ENCODE assay signal across 9 cellular contexts in the genomic region with DNA sequence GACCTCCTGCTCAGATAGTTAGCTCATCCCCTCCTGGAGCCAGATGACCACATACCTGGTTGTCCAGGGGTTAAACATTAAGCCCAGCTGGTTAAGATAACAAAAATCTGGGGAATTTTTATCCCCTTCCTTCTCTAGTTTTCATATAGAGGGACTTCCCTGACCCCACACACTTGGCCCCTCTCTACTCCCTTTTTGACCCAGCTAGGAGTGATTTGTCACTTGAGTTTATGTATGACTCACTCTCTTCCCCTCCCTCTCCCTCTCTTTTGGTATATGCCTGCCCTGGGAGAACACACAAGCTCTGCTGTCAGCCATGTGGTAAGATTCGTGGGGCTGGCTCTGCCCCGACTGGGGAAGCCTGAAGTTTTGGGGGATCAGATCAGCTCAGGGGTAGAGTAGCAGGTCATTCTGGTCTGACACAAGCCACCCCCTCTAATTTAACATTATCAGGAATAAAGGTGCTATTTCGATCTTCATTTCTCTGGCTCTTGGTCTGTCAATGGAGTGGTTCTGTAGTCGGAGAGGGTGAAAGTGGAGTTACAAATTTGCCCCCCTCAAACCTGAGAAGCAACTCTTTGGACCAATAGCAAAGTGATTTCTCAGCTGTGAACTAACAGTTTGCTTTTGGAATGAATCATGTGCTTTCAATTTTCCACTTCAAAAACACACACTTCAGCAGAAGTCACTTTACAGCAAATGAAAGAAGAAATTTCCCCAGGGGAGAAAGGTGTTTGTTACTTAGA.
A peak's percentile ranks its signal among the peaks of the same experiment; 100 is the strongest.
DNase-seq lines count a peak whose midpoint lies in the region; ATAC-seq, FAIRE-seq and TF ChIP-seq lines count a peak whose summit lies in the region.
"Had no signal": no experiment of that assay in that cellular context is flagged by ENCODE, and none has a peak within 500 bp of the region (broad histone marks: within the 10 kb centered on the region; RNA-seq: fewer than 3 reads in every experiment).

No MANE protein-coding gene starts in this region.

- H3K27me3 Mint-ChIP-seq in activated CD4-positive, alpha-beta T cell treated with anti-CD3 and anti-CD28 coated beads, Interleukin-2, amount 10 ng/mL, durations not matched to agents 24 days and 14 days: no peaks in the 10 kb centered on the region
- H3K27me3 Mint-ChIP-seq in nephron progenitor cell (ENCODE audit: low read depth, poor library complexity): peaks cover 4% of the 10 kb centered on the region
- H3K27me3 Mint-ChIP-seq: B cell had no signal

- peaks cover 8% of the 10 kb centered on the region for H3K4me1 Mint-ChIP-seq in activated CD4-positive, alpha-beta T cell treated with anti-CD3 and anti-CD28 coated beads, Interleukin-2, amount 10 ng/mL, durations not matched to agents 24 days and 14 days
- peaks cover 76% of the 10 kb centered on the region for H3K4me1 Mint-ChIP-seq in nephron progenitor cell

- H3K4me3 ChIP-seq in retinal pigment epithelial cell (ENCODE audit: low read length): no peak overlapping the region

- peak; percentile 56 for DNase-seq in activated CD4-positive, alpha-beta T cell treated with anti-CD3 and anti-CD28 coated beads, Interleukin-2, amount 10 ng/mL, durations not matched to agents 24 days and 14 days
- no peak for DNase-seq in activated CD4-positive, alpha-beta T cell treated with anti-CD3 and anti-CD28 coated beads for 1 hour
- peak; percentile 99 for DNase-seq in RCC 7860 (ENCODE audit: low spot score)
- peak; percentile 37 for DNase-seq in retinal pigment epithelial cell (ENCODE audit: low read depth)
- DNase-seq in occipital lobe (lab: John Stamatoyannopoulos, UW): no peak
- no peak for DNase-seq in nephron progenitor cell

- no peaks in the 10 kb centered on the region for H3K36me3 Mint-ChIP-seq in activated CD4-positive, alpha-beta T cell treated with anti-CD3 and anti-CD28 coated beads, Interleukin-2, amount 10 ng/mL, durations not matched to agents 24 days and 14 days (ENCODE audit: low read depth)
- H3K36me3 Mint-ChIP-seq in nephron progenitor cell (ENCODE audit: low read depth): no peaks in the 10 kb centered on the region

- TF ChIP-seq CTCF in retinal pigment epithelial cell (conservative IDR thresholded peaks at IDR 0.05; ENCODE audit: low read depth, low read length) (no peak), nephron progenitor cell (IDR thresholded peaks at IDR 0.05) (no peak)

- ATAC-seq in HG02798 (IDR thresholded peaks at IDR 0.05; ENCODE audit: poor library complexity, unreplicated experiment) (peak; percentile 68), GM19455 (IDR thresholded peaks at IDR 0.05; ENCODE audit: unreplicated experiment) (no peak)

- intact Hi-C loops in activated CD4-positive, alpha-beta T cell treated with anti-CD3 and anti-CD28 coated beads, Interleukin-2, amount 10 ng/mL, durations not matched to agents 24 days and 14 days (cut with micrococcal nuclease): loop anchor here (10.0 kb wide), 1 partner anchor 695 kb away; no protein-coding TSS in a partner anchor

- peak; percentile 98 for FAIRE-seq in RCC 7860 (lab: Jason Lieb, UNC)

- peak overlapping the region; percentile 12 for H3K4me3 Mint-ChIP-seq in activated CD4-positive, alpha-beta T cell treated with anti-CD3 and anti-CD28 coated beads, Interleukin-2, amount 10 ng/mL, durations not matched to agents 24 days and 14 days
- H3K4me3 Mint-ChIP-seq in nephron progenitor cell: no peak overlapping the region
- H3K4me3 Mint-ChIP-seq: B cell had no signal

- H3K9me3 Mint-ChIP-seq in activated CD4-positive, alpha-beta T cell treated with anti-CD3 and anti-CD28 coated beads, Interleukin-2, amount 10 ng/mL, durations not matched to agents 24 days and 14 days: no peaks in the 10 kb centered on the region
- peaks cover 4% of the 10 kb centered on the region for H3K9me3 Mint-ChIP-seq in nephron progenitor cell

- H3K27ac Mint-ChIP-seq in activated CD4-positive, alpha-beta T cell treated with anti-CD3 and anti-CD28 coated beads, Interleukin-2, amount 10 ng/mL, durations not matched to agents 24 days and 14 days: peak overlapping the region; percentile 84
- H3K27ac Mint-ChIP-seq in nephron progenitor cell: no peak overlapping the region
- H3K27ac Mint-ChIP-seq: B cell had no signal

Comparison
In these comparisons a context has a peak if more than half of its experiments do, and no peak if none do; other contexts are left out.
1. DNase-seq: peak in activated CD4-positive, alpha-beta T cell treated with anti-CD3 and anti-CD28 coated beads, Interleukin-2, amount 10 ng/mL, durations not matched to agents 24 days and 14 days (single experiment), RCC 7860 (single experiment) and retinal pigment epithelial cell (single experiment); none in activated CD4-positive, alpha-beta T cell treated with anti-CD3 and anti-CD28 coated beads for 1 hour (single experiment), occipital lobe (single experiment) and nephron progenitor cell (single experiment).